ENCODE assay signal across 10 cellular contexts in genomic region chr5:95835682-95836405, GRCh38. TPM values are rescaled to one million over a fixed set of nuclear protein-coding genes. Genes with fewer than 3 reads are reported as not detected.
DNase-seq lines count a peak whose midpoint lies in the region; ATAC-seq, FAIRE-seq and TF ChIP-seq lines count a peak whose summit lies in the region.
"Had no signal": no experiment of that assay in that cellular context is flagged by ENCODE, and none has a peak within 500 bp of the region (broad histone marks: within the 10 kb centered on the region; RNA-seq: fewer than 3 reads in every experiment).

No MANE protein-coding gene starts in this region.

- H3K4me1 ChIP-seq in HepG2 (ENCODE audit: insufficient read depth, low read length) = peaks cover 66% of the 10 kb centered on the region
- H3K4me1 ChIP-seq in tibial artery = peaks cover 0 to 23% (median 11%) of the 10 kb centered on the region in 4 donors

- no peaks in the 10 kb centered on the region for H3K9me3 Mint-ChIP-seq in activated T-cell treated with anti-CD3 and anti-CD28 coated beads, Interleukin-2, amount 50 U/mL, for 24 hours
- H3K9me3 Mint-ChIP-seq in activated naive CD4-positive, alpha-beta T cell treated with anti-CD3 and anti-CD28 coated beads, Interleukin-2, amount 50 U/mL, for 24 hours = no peaks in the 10 kb centered on the region

- FAIRE-seq in HepG2 (lab: Jason Lieb, UNC) (no peak), frontal cortex (lab: Jason Lieb, UNC) (no peak)

- no peak for ATAC-seq in HepG2

- peak; percentile 34 for DNase-seq in activated T-cell treated with anti-CD3 and anti-CD28 coated beads, Interleukin-2, amount 50 U/mL, for 24 hours
- no peak for DNase-seq in activated T-cell treated with anti-CD3 and anti-CD28 coated beads, Interleukin-2, amount 50 U/mL, for 1 hour
- DNase-seq in HepG2 (ENCODE audit: low spot score) (no peak), tibial artery (peak in 1 of 2 donors; percentile 63), frontal cortex (ENCODE audit: low spot score in 2 of 2) (no peak), NCI-H524 (lab: John Stamatoyannopoulos, UW) (no peak), NCI-H345 (lab: John Stamatoyannopoulos, UW) (no peak)
- DNase-seq: stimulated activated CD4-positive, alpha-beta T cell treated with anti-CD3 and anti-CD28 coated beads, Interleukin-1b, Interleukin-23, amount 100 ng/mL, for 48 hours had no signal

- no peak overlapping the region for H2AFZ ChIP-seq in HepG2 (ENCODE audit: low read length)

- H3K36me3 Mint-ChIP-seq in activated T-cell treated with anti-CD3 and anti-CD28 coated beads, Interleukin-2, amount 50 U/mL, for 24 hours (ENCODE audit: low read depth) = no peaks in the 10 kb centered on the region
- H3K36me3 Mint-ChIP-seq in activated naive CD4-positive, alpha-beta T cell treated with anti-CD3 and anti-CD28 coated beads, Interleukin-2, amount 50 U/mL, for 24 hours = no peaks in the 10 kb centered on the region

- CTCF ChIA-PET in HepG2 (lab: Yijun Ruan, JAX; ENCODE audit: low intra/inter-chr PET ratio, low total read pairs) = interaction anchor here (0.9 to 1.8 kb wide), 3 partner anchors 7 to 55 kb away, joined by 6 to 11 read pairs (median 8); no protein-coding TSS in a partner anchor

- H3K4me1 Mint-ChIP-seq in activated T-cell treated with anti-CD3 and anti-CD28 coated beads, Interleukin-2, amount 50 U/mL, for 24 hours (ENCODE audit: low read depth) = peaks cover 51% of the 10 kb centered on the region
- H3K4me1 Mint-ChIP-seq in activated naive CD4-positive, alpha-beta T cell treated with anti-CD3 and anti-CD28 coated beads, Interleukin-2, amount 50 U/mL, for 24 hours = peaks cover 55% of the 10 kb centered on the region

- WGBS in HepG2 (ENCODE audit: low lambda C conversion rate) = 64% methylated on average over 10 of the region's 10 CpGs

- intact Hi-C loops in HepG2 (cut with micrococcal nuclease; ENCODE audit: unreplicated experiment) (loop anchor here (1.0 kb wide), 1 partner anchor 11 kb away; no protein-coding TSS in a partner anchor), tibial artery (cut with DNase I; ENCODE audit: low total_unique reads) (no loop called here)

- H3K9me3 ChIP-seq in HepG2 (ENCODE audit: low read length) (no peaks in the 10 kb centered on the region), tibial artery (no peaks in the 10 kb centered on the region)

- H3K4me2 ChIP-seq in HepG2 (ENCODE audit: low read depth, low read length) = peak overlapping the region; percentile 76

- peak overlapping the region; percentile 78 for H3K4me3 Mint-ChIP-seq in activated T-cell treated with anti-CD3 and anti-CD28 coated beads, Interleukin-2, amount 50 U/mL, for 24 hours
- peak overlapping the region; percentile 91 for H3K4me3 Mint-ChIP-seq in activated naive CD4-positive, alpha-beta T cell treated with anti-CD3 and anti-CD28 coated beads, Interleukin-2, amount 50 U/mL, for 24 hours

- H3K9ac ChIP-seq in HepG2 (ENCODE audit: insufficient read depth, low read depth, low read length) = no peak overlapping the region

- H3K27me3 ChIP-seq in HepG2 (ENCODE audit: control insufficient read depth in 1 of 2, insufficient read depth in 2 of 2, low read length in 2 of 2) (no peaks in the 10 kb centered on the region), tibial artery (no peaks in the 10 kb centered on the region)

- no peak for TF ChIP-seq POLR2A in HepG2 (IDR thresholded peaks at IDR 0.05; ENCODE audit: insufficient read depth in 1 of 2, low read depth in 2 of 2, low read length in 2 of 2)

- no peak overlapping the region for H3K27ac ChIP-seq in HepG2 (ENCODE audit: extremely low read length, insufficient read depth, low read length)
- peak overlapping the region; percentile 86 to 88 for H3K27ac ChIP-seq in tibial artery
- H3K27ac ChIP-seq: C4-2B had no signal

- POLR2A ChIA-PET in HepG2 (lab: Yijun Ruan, JAX) = interaction anchor here (7.8 kb wide), 1 partner anchor 13 kb away, joined by 130 read pairs; the partner anchor contains the start of gene GLRX

- no peaks in the 10 kb centered on the region for H3K36me3 ChIP-seq in HepG2 (replicated peaks in 1 of 2; ENCODE audit: control insufficient read depth in 1 of 2, insufficient read depth in 2 of 2, low read length in 2 of 2)
- H3K36me3 ChIP-seq in tibial artery = no peaks in the 10 kb centered on the region

- H3K4me3 ChIP-seq in HepG2 (replicated peaks in 1 of 3; ENCODE audit: insufficient read depth in 1 of 3, low read depth in 2 of 3, low read length in 3 of 3) (peak overlapping the region in 1 of 3 experiments; percentile 69; a peak in 1 of 6 replicates), tibial artery (peak overlapping the region; percentile 58 to 59)

- TF ChIP-seq RAD21 in HepG2 (CRISPR knock-in tag; IDR thresholded peaks at IDR 0.05) = no peak

- in situ Hi-C loops in HepG2 (cut with HindIII; ENCODE audit: extremely low pct_ligation_motif_present, low pct_unique_long_range_greater_than_20kb) = loop anchor here (25.0 kb wide), 1 partner anchor 549 kb away; the partner anchor contains the start of gene MCTP1

- TF ChIP-seq EP300 in HepG2 (IDR thresholded peaks at IDR 0.05; ENCODE audit: low read depth in 2 of 2, low read length in 2 of 2) (no peak), HepG2 (CRISPR knock-in tag; IDR thresholded peaks at IDR 0.05; ENCODE audit: borderline replicate concordance) (no peak)

- TF ChIP-seq CTCF in HepG2 (CRISPR knock-in tag; IDR thresholded peaks at IDR 0.05) (no peak), tibial artery (IDR thresholded peaks at IDR 0.05) (no peak)

- H3K79me2 ChIP-seq in HepG2 (ENCODE audit: insufficient read depth, low read length) = no peaks in the 10 kb centered on the region

- H3K27ac Mint-ChIP-seq in activated T-cell treated with anti-CD3 and anti-CD28 coated beads, Interleukin-2, amount 50 U/mL, for 24 hours = peak overlapping the region; percentile 96
- peak overlapping the region; percentile 99 for H3K27ac Mint-ChIP-seq in activated naive CD4-positive, alpha-beta T cell treated with anti-CD3 and anti-CD28 coated beads, Interleukin-2, amount 50 U/mL, for 24 hours

- no TSS peak for BruUV-seq in HepG2 (replicated peaks; lab: Mats Ljungman, UMichigan)

- H4K20me1 ChIP-seq in HepG2 (ENCODE audit: insufficient read depth, low read length) = no peaks in the 10 kb centered on the region

- H3K27me3 Mint-ChIP-seq in activated T-cell treated with anti-CD3 and anti-CD28 coated beads, Interleukin-2, amount 50 U/mL, for 24 hours = no peaks in the 10 kb centered on the region
- H3K27me3 Mint-ChIP-seq in activated naive CD4-positive, alpha-beta T cell treated with anti-CD3 and anti-CD28 coated beads, Interleukin-2, amount 50 U/mL, for 24 hours = no peaks in the 10 kb centered on the region

RNA-seq across cellular contexts. Expression of gene GLRX, which starts 13.3 kb away (rescaled TPM):
- total RNA-seq in HepG2 (2016; rRNA removed; fragmentation: Illumina TruSeq; extraction: Trizol) (63.8 and 71.9 TPM in 2 replicates), frontal cortex (9.8 TPM)
- total RNA-seq in HepG2 (2016; cell fraction: cytosol; rRNA removed; fragmentation: Illumina TruSeq; extraction: Trizol; ENCODE audit: low read depth) = 27.6 and 30.6 TPM in 2 replicates
- 64.8 and 79.1 TPM in 2 replicates for total RNA-seq in HepG2 (2016; cell fraction: insoluble cytoplasmic fraction; rRNA removed; fragmentation: Illumina TruSeq; extraction: Trizol)
- 27.3 and 28.0 TPM in 2 replicates for total RNA-seq in HepG2 (2016; cell fraction: membrane; rRNA removed; fragmentation: Illumina TruSeq; extraction: Trizol)
- 27.2 and 28.1 TPM in 2 replicates for total RNA-seq in HepG2 (2016; cell fraction: nucleus; rRNA removed; fragmentation: Illumina TruSeq; extraction: Trizol)
- polyA plus RNA-seq in HepG2 (2011; rRNA removed) = 499 and 615 TPM in 2 replicates
- polyA plus RNA-seq in HepG2 (2011; cell fraction: cytosol; rRNA removed) = 393 and 503 TPM in 2 replicates
- 87.8 and 90.3 TPM in 2 replicates for polyA plus RNA-seq in HepG2 (2011; cell fraction: nucleus; rRNA removed)
- 244 and 269 TPM in 2 replicates for polyA plus RNA-seq in HepG2 (2012)
- 25.5 and 30.2 TPM in 2 replicates for polyA plus RNA-seq in HepG2 (2016; cell fraction: cytosol; fragmentation: Illumina TruSeq; extraction: Trizol; ENCODE audit: low read depth)
- 107 and 117 TPM in 2 replicates for polyA plus RNA-seq in HepG2 (2016; cell fraction: insoluble cytoplasmic fraction; fragmentation: Illumina TruSeq; extraction: Trizol; ENCODE audit: low read depth)
- polyA plus RNA-seq in HepG2 (2016; cell fraction: membrane; fragmentation: Illumina TruSeq; extraction: Trizol; ENCODE audit: low read depth) = 23.9 and 28.1 TPM in 2 replicates
- 59.6 and 62.5 TPM in 2 replicates for polyA plus RNA-seq in HepG2 (2016; cell fraction: nucleus; fragmentation: Illumina TruSeq; extraction: Trizol; ENCODE audit: insufficient read depth, low read depth)
- 44.3 and 186 TPM in 2 replicates for polyA minus RNA-seq in HepG2 (2011; rRNA and poly(A)+ RNA removed; ENCODE audit: low replicate concordance)
- 49.7 and 65.5 TPM in 2 replicates for polyA minus RNA-seq in HepG2 (2011; cell fraction: cytosol; rRNA and poly(A)+ RNA removed)
- 62.3 and 93.9 TPM in 2 replicates for polyA minus RNA-seq in HepG2 (2011; cell fraction: nucleus; rRNA and poly(A)+ RNA removed)
